Comparison of ENCODE assay signal across 18 cellular contexts in genomic region chr7:25735674-25736242, GRCh38.
"Had no signal": no experiment of that assay in that cellular context is flagged by ENCODE, and none has a peak within 500 bp of the region (broad histone marks: within the 10 kb centered on the region; RNA-seq: fewer than 3 reads in every experiment).

No MANE protein-coding gene starts in this region.

- H3K4me3 Mint-ChIP-seq: activated naive CD8-positive, alpha-beta T cell; activated T-helper 1 cell treated with anti-CD3 and anti-CD28 coated beads, Interleukin-12 subunit alpha, Interleukin-12 subunit beta, Interleukin-2, Interleukin-4 antibody, amounts not matched to agents 30 ng/mL and 10 ng/mL and 1 ng/mL, durations not matched to agents 14 hours and 24 hours and 36 hours; dendritic cell treated with granulocyte-macrophage colony-stimulating factor and Interleukin-4, amounts not matched to agents 40 ng/mL and 50 ng/mL, for 4 days; mesothelial cell of epicardium; natural killer cell treated with Interleukin-12 subunit alpha and Interleukin-12 subunit beta and Interleukin-15 and Interleukin-18, amount 100 ng/mL, for 72 hours; stimulated activated naive CD8-positive, alpha-beta T cell treated with anti-CD3 and anti-CD28 coated beads, Interleukin-15, Interleukin-2, amounts not matched to agents 100 ng/mL and 50 ng/mL, for 24 hours had no signal

- H3K4me2 ChIP-seq: hepatocyte had no signal

- H3K27ac ChIP-seq: hepatocyte, prostate gland, right atrium auricular region, skin epidermis, tibial nerve, vagina had no signal

- H3K27me3 ChIP-seq: hepatocyte, right atrium auricular region, tibial nerve, vagina had no signal

- H3K9me3 ChIP-seq: prostate gland, right atrium auricular region, tibial nerve, vagina had no signal

- H3K9me3 Mint-ChIP-seq: activated T-helper 1 cell treated with anti-CD3 and anti-CD28 coated beads, Interleukin-12 subunit alpha, Interleukin-12 subunit beta, Interleukin-2, Interleukin-4 antibody, amounts not matched to agents 30 ng/mL and 10 ng/mL and 1 ng/mL, durations not matched to agents 14 hours and 24 hours and 36 hours; dendritic cell treated with granulocyte-macrophage colony-stimulating factor and Interleukin-4, amounts not matched to agents 40 ng/mL and 50 ng/mL, for 4 days; mesothelial cell of epicardium; natural killer cell treated with Interleukin-12 subunit alpha and Interleukin-12 subunit beta and Interleukin-15 and Interleukin-18, amount 100 ng/mL, for 72 hours; stimulated activated naive CD8-positive, alpha-beta T cell treated with anti-CD3 and anti-CD28 coated beads, Interleukin-15, Interleukin-2, amounts not matched to agents 100 ng/mL and 50 ng/mL, for 24 hours had no signal

- H2AFZ ChIP-seq: hepatocyte had no signal

- H3K36me3 Mint-ChIP-seq: activated naive CD8-positive, alpha-beta T cell; mesothelial cell of epicardium; natural killer cell treated with Interleukin-12 subunit alpha and Interleukin-12 subunit beta and Interleukin-15 and Interleukin-18, amount 100 ng/mL, for 72 hours had no signal

- H3K36me3 ChIP-seq: prostate gland, right atrium auricular region, tibial nerve, vagina had no signal

- H3K79me2 ChIP-seq: hepatocyte had no signal

- H3K27ac Mint-ChIP-seq: activated naive CD8-positive, alpha-beta T cell; activated T-helper 1 cell treated with anti-CD3 and anti-CD28 coated beads, Interleukin-12 subunit alpha, Interleukin-12 subunit beta, Interleukin-2, Interleukin-4 antibody, amounts not matched to agents 30 ng/mL and 10 ng/mL and 1 ng/mL, durations not matched to agents 14 hours and 24 hours and 36 hours; dendritic cell treated with granulocyte-macrophage colony-stimulating factor and Interleukin-4, amounts not matched to agents 40 ng/mL and 50 ng/mL, for 4 days; mesothelial cell of epicardium; natural killer cell treated with Interleukin-12 subunit alpha and Interleukin-12 subunit beta and Interleukin-15 and Interleukin-18, amount 100 ng/mL, for 72 hours; stimulated activated naive CD8-positive, alpha-beta T cell treated with anti-CD3 and anti-CD28 coated beads, Interleukin-15, Interleukin-2, amounts not matched to agents 100 ng/mL and 50 ng/mL, for 24 hours had no signal

- H3K4me3 ChIP-seq: hepatocyte, prostate gland, right atrium auricular region, skin epidermis, tibial nerve, vagina had no signal

- H3K4me1 ChIP-seq: prostate gland had no signal

- DNase-seq: activated CD4-positive, alpha-beta T cell treated with anti-CD3 and anti-CD28 coated beads, Interleukin-2, amount 50 U/mL, for 4 hours; activated gamma-delta T cell treated with Interleukin-2 at 50 U/mL for 16 hours; activated T-cell treated with anti-CD3 and anti-CD28 coated beads for 4 hours; effector memory CD4-positive, alpha-beta T cell; stimulated activated CD4-positive, alpha-beta T cell treated with anti-CD3 and anti-CD28 coated beads, Interleukin-15, amount 100 ng/mL, for 24 hours; stimulated activated CD4-positive, alpha-beta T cell treated with anti-CD3 and anti-CD28 coated beads, Interleukin-2, amount 100 ng/mL, for 48 hours had no signal
